Comparison of ENCODE assay signal across 33 cellular contexts in the genomic region with DNA sequence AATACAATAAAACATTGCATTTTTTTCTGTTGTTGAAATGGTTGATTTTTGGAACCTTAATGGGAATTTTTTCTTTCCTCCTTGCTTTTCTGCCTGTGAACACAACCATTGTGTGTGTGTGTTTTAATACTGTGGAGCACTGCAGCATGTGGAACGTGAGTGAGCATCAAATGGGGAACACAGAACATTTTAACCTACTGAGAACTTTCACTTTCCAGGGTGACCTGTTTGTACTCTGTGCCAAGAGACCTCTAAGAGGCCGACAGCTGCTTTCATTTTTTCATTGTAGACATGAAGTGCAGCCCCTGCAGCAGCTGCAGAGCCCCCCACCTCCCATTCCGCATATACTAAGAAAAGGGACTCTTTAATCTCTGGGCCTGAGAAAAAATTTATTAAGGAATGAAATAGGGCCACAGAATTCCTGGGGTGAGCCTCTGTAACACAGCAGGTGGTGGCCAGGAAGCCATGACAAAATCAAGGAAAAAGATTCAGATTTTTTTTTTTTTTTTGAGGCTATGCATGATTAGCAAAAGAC.
"Had no signal": no experiment of that assay in that cellular context is flagged by ENCODE, and none has a peak within 500 bp of the region (broad histone marks: within the 10 kb centered on the region; RNA-seq: fewer than 3 reads in every experiment).

No MANE protein-coding gene starts in this region.

- H3K4me1 ChIP-seq: Peyer's patch had no signal

- H3K27ac Mint-ChIP-seq: activated CD4-positive, alpha-beta memory T cell treated with anti-CD3 and anti-CD28 coated beads for 36 hours; activated CD4-positive, alpha-beta T cell treated with anti-CD3 and anti-CD28 coated beads for 36 hours; activated CD8-positive, alpha-beta memory T cell treated with anti-CD3 and anti-CD28 coated beads, Interleukin-2, amount 10 ng/mL, durations not matched to agents 7 days and 5 days; activated naive CD4-positive, alpha-beta T cell treated with anti-CD3 and anti-CD28 coated beads, Interleukin-2, amount 10 ng/mL, durations not matched to agents 7 days and 5 days; activated naive CD8-positive, alpha-beta T cell; activated naive CD8-positive, alpha-beta T cell treated with anti-CD3 and anti-CD28 coated beads, Interleukin-2, amount 50 U/mL, for 24 hours had no signal

- H3K4me3 Mint-ChIP-seq: activated CD4-positive, alpha-beta memory T cell treated with anti-CD3 and anti-CD28 coated beads for 36 hours; activated CD4-positive, alpha-beta T cell treated with anti-CD3 and anti-CD28 coated beads for 36 hours; activated CD8-positive, alpha-beta memory T cell treated with anti-CD3 and anti-CD28 coated beads, Interleukin-2, amount 10 ng/mL, durations not matched to agents 7 days and 5 days; activated naive CD4-positive, alpha-beta T cell treated with anti-CD3 and anti-CD28 coated beads, Interleukin-2, amount 10 ng/mL, durations not matched to agents 7 days and 5 days; activated naive CD8-positive, alpha-beta T cell; activated naive CD8-positive, alpha-beta T cell treated with anti-CD3 and anti-CD28 coated beads, Interleukin-2, amount 50 U/mL, for 24 hours had no signal

- H3K9me3 Mint-ChIP-seq: activated CD4-positive, alpha-beta memory T cell treated with anti-CD3 and anti-CD28 coated beads for 36 hours; activated naive CD4-positive, alpha-beta T cell treated with anti-CD3 and anti-CD28 coated beads, Interleukin-2, amount 10 ng/mL, durations not matched to agents 7 days and 5 days; brain had no signal

- ATAC-seq: activated CD4-positive, alpha-beta T cell treated with anti-CD3 and anti-CD28 coated beads for 36 hours; activated CD8-positive, alpha-beta memory T cell treated with anti-CD3 and anti-CD28 coated beads, Interleukin-2, amount 10 ng/mL, durations not matched to agents 7 days and 5 days; activated naive CD8-positive, alpha-beta T cell treated with anti-CD3 and anti-CD28 coated beads, Interleukin-2, amount 50 U/mL, for 24 hours; PC-3 had no signal

- H3K36me3 ChIP-seq: MG63, Peyer's patch had no signal

- H3K27me3 Mint-ChIP-seq: activated CD4-positive, alpha-beta memory T cell treated with anti-CD3 and anti-CD28 coated beads for 36 hours; activated CD4-positive, alpha-beta T cell treated with anti-CD3 and anti-CD28 coated beads for 36 hours; activated CD8-positive, alpha-beta memory T cell treated with anti-CD3 and anti-CD28 coated beads, Interleukin-2, amount 10 ng/mL, durations not matched to agents 7 days and 5 days; activated naive CD4-positive, alpha-beta T cell treated with anti-CD3 and anti-CD28 coated beads, Interleukin-2, amount 10 ng/mL, durations not matched to agents 7 days and 5 days; activated naive CD8-positive, alpha-beta T cell had no signal

- H3K27ac ChIP-seq: Peyer's patch had no signal

- H3K4me3 ChIP-seq: MG63, Peyer's patch had no signal

- H3K27me3 ChIP-seq: MG63, Peyer's patch had no signal

- H3K36me3 Mint-ChIP-seq: activated CD4-positive, alpha-beta memory T cell treated with anti-CD3 and anti-CD28 coated beads for 36 hours; activated CD8-positive, alpha-beta memory T cell treated with anti-CD3 and anti-CD28 coated beads, Interleukin-2, amount 10 ng/mL, durations not matched to agents 7 days and 5 days; activated naive CD4-positive, alpha-beta T cell treated with anti-CD3 and anti-CD28 coated beads, Interleukin-2, amount 10 ng/mL, durations not matched to agents 7 days and 5 days; activated naive CD8-positive, alpha-beta T cell; brain had no signal

- DNase-seq: activated CD4-positive, alpha-beta memory T cell treated with anti-CD3 and anti-CD28 coated beads for 36 hours; activated CD4-positive, alpha-beta T cell treated with anti-CD3 and anti-CD28 coated beads for 36 hours; activated CD4-positive, alpha-beta T cell treated with anti-CD3 and anti-CD28 coated beads, Interleukin-2, amount 50 U/mL, for 1 hour; activated CD8-positive, alpha-beta memory T cell treated with anti-CD3 and anti-CD28 coated beads for 24 hours; activated CD8-positive, alpha-beta memory T cell treated with anti-CD3 and anti-CD28 coated beads, Interleukin-2, amount 10 ng/mL, durations not matched to agents 7 days and 5 days; activated CD8-positive, alpha-beta memory T cell treated with anti-CD3 and anti-CD28 coated beads, Interleukin-2, amount 50 U/mL, for 48 hours; activated effector memory CD4-positive, alpha-beta T cell treated with Interleukin-2 at 50 U/mL for 16 hours; activated naive CD4-positive, alpha-beta T cell treated with anti-CD3 and anti-CD28 coated beads, Interleukin-2, amount 10 ng/mL, durations not matched to agents 7 days and 5 days; activated naive CD8-positive, alpha-beta T cell treated with anti-CD3 and anti-CD28 coated beads, Interleukin-2, amount 50 U/mL, for 24 hours; activated T-cell treated with anti-CD3 and anti-CD28 coated beads, Interleukin-2, amount 50 U/mL, for 48 hours; anterior cingulate cortex; caudate nucleus; cerebellar nuclear complex; MG63; NCI-H1048; NCI-H1105 treated with DMSO at 0.1 percent for 48 hours; NCI-H1436; NCI-H1694; NCI-H1930; NCI-H2081 treated with DMSO at 0.1 percent for 48 hours; NCI-H226; NCI-H524 treated with DMSO at 0.1 percent for 48 hours; NK-92 treated with Interleukin-12 subunit alpha and Interleukin-12 subunit beta, amount 100 ng/mL, for 24 hours; PC-3; Peyer's patch; RPMI8226; SIG-M5; SW 1271; T-helper 1 cell; T-helper 2 cell; T-helper 9 cell had no signal

- H3K4me1 Mint-ChIP-seq: activated CD4-positive, alpha-beta T cell treated with anti-CD3 and anti-CD28 coated beads for 36 hours; activated CD8-positive, alpha-beta memory T cell treated with anti-CD3 and anti-CD28 coated beads, Interleukin-2, amount 10 ng/mL, durations not matched to agents 7 days and 5 days; activated naive CD4-positive, alpha-beta T cell treated with anti-CD3 and anti-CD28 coated beads, Interleukin-2, amount 10 ng/mL, durations not matched to agents 7 days and 5 days; activated naive CD8-positive, alpha-beta T cell treated with anti-CD3 and anti-CD28 coated beads, Interleukin-2, amount 50 U/mL, for 24 hours had no signal

- H3K9me3 ChIP-seq: MG63, Peyer's patch had no signal
